Comparison of ENCODE assay signal across 21 cellular contexts in genomic region chr6:18883268-18883667, GRCh38.
"Had no signal": no experiment of that assay in that cellular context is flagged by ENCODE, and none has a peak within 500 bp of the region (broad histone marks: within the 10 kb centered on the region; RNA-seq: fewer than 3 reads in every experiment).

No MANE protein-coding gene starts in this region.

- H3K27me3 ChIP-seq: dorsolateral prefrontal cortex, esophagus muscularis mucosa, foreskin keratinocyte, gastrocnemius medialis, heart right ventricle, left lung had no signal

- H3K36me3 ChIP-seq: esophagus muscularis mucosa, gastrocnemius medialis, heart right ventricle, left lung, lower lobe of right lung had no signal

- H3K9me3 ChIP-seq: esophagus muscularis mucosa, gastrocnemius medialis, left lung, lower lobe of right lung had no signal

- FAIRE-seq: endothelial cell of umbilical vein, islet of Langerhans, keratinocyte had no signal

- DNase-seq: dermis blood vessel endothelial cell; dorsolateral prefrontal cortex; effector CD4-positive, alpha-beta T cell; effector memory CD4-positive, alpha-beta T cell; foreskin keratinocyte; gastrocnemius medialis; glutamatergic neuron; heart right ventricle; left cardiac atrium; left lung; left ventricle myocardium superior; lower lobe of right lung; mesenchymal stem cell; mucosa of descending colon; naive B cell; naive thymus-derived CD8-positive, alpha-beta T cell had no signal

- H3K4me1 ChIP-seq: esophagus muscularis mucosa, foreskin keratinocyte, gastrocnemius medialis, heart right ventricle, left lung, lower lobe of right lung had no signal

- H3K4me3 ChIP-seq: coronary artery, esophagus muscularis mucosa, gastrocnemius medialis, heart right ventricle, left lung, lower lobe of right lung, mucosa of descending colon had no signal

- ATAC-seq: foreskin keratinocyte; gastrocnemius medialis; heart right ventricle; left cardiac atrium; left lung; left ventricle myocardium superior; lower lobe of right lung; mucosa of descending colon; naive thymus-derived CD8-positive, alpha-beta T cell had no signal

- H3K27ac ChIP-seq: coronary artery, esophagus muscularis mucosa, foreskin keratinocyte, gastrocnemius medialis, heart right ventricle, left lung, lower lobe of right lung had no signal
